In genomic region chr7:100190059-100190711, GRCh38 we compare ENCODE assay signal across 1 cellular context.
TF ChIP-seq lines count a peak whose summit lies in the region.

No MANE protein-coding gene starts in this region.

TF ChIP-seq in GM23338, 12 proteins besides CTCF, POLR2A, EP300 and RAD21 (continued from another document):
- TF ChIP-seq ZNF331 (CRISPR knock-in tag; IDR thresholded peaks at IDR 0.05; ENCODE audit: low read depth) = no peak
- TF ChIP-seq REST (IDR thresholded peaks at IDR 0.05; ENCODE audit: unreplicated experiment) = no peak
- no peak for TF ChIP-seq EZH2phosphoT487 (IDR thresholded peaks at IDR 0.05; ENCODE audit: unreplicated experiment)
TF ChIP-seq in GM23338: peak in this region for 0.
